8 cellular contexts compared by ENCODE assay signal in the genomic region with DNA sequence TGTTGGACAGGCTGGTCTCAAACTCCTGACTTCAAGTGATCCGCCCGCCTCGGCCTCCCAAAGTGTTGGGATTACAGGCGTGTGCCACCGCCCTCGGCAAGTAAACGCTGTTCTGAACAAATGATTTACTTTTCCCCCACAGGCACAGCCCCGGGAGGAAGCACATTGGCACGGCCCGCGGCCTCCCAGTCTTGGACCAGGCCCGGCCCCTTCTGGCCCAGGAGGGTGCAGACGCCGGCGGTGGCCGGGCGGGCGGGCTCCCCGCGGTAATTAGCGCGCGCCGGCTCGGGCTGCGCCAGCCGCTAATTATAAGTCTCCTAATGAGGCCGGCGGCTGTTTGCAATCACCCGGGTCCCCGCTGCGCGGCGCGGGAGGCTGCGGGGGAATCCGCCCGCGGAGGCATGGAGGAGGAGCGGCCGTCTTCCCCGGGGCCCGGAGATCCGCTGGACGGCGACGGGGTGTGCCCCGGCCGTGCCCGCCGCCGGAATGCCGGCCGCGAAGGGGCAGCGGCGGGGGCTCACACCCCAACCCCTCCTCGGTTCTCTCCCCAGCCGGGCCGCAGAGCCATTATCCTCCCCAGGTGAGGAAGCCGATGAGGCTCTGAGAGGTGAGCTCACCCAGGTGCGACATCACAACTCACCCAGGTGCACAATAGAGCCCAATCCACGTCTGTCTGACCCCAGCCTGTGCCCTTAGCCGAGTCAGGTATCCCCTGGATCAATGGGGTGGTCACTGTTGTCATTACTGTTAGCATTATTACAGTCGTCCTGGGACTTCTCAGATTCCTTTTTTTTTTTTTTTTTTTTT.
DNase-seq lines count a peak whose midpoint lies in the region; ATAC-seq and TF ChIP-seq lines count a peak whose summit lies in the region.

No MANE protein-coding gene starts in this region.

- no peak for TF ChIP-seq CTCF in HFF-Myc (IDR thresholded peaks at IDR 0.05; ENCODE audit: low read depth, low read length, missing control alignments)

- DNase-seq in AG08396 (ENCODE audit: low spot score), result peak; percentile 55
- no peak for DNase-seq in HFF-Myc (ENCODE audit: extremely low read depth, low read depth)
- peak; percentile 10 for DNase-seq in activated naive CD8-positive, alpha-beta T cell treated with anti-CD3 and anti-CD28 coated beads, Interleukin-2, amount 50 U/mL, for 16 hours (ENCODE audit: low read depth, low spot score)
- peak; percentile 50 for DNase-seq in hepatic stellate cell (ENCODE audit: low spot score)
- DNase-seq in retina, result peak; percentile 91

- H3K4me3 ChIP-seq in HFF-Myc (replicated peaks; ENCODE audit: low read depth, low read length), result peak overlapping the region; percentile 27

- ATAC-seq in SK-N-SH treated with all-trans-retinoic acid at 6 μM for 48 hours, result peak; percentile 14; the same call in 2 of the 3 replicates
- ATAC-seq in HG02884 (IDR thresholded peaks at IDR 0.05; ENCODE audit: unreplicated experiment), result no peak
- ATAC-seq in HG03354 (IDR thresholded peaks at IDR 0.05; ENCODE audit: poor library complexity, severe bottlenecking, unreplicated experiment), result no peak

TF ChIP-seq in SK-N-SH treated with all-trans-retinoic acid at 6 μM for 48 hours, 23 proteins besides CTCF, POLR2A, EP300 and RAD21:
- TF ChIP-seq SNAI2 (CRISPR knock-in tag; IDR thresholded peaks at IDR 0.05) (no peak), PPARA (CRISPR knock-in tag; IDR thresholded peaks at IDR 0.05; ENCODE audit: borderline replicate concordance) (no peak), ZC3H10 (CRISPR knock-in tag; IDR thresholded peaks at IDR 0.05) (no peak), TSHZ2 (CRISPR knock-in tag; IDR thresholded peaks at IDR 0.05) (no peak), ZNF565 (CRISPR knock-in tag; conservative IDR thresholded peaks at IDR 0.05; ENCODE audit: low read depth) (no peak), TOX (CRISPR knock-in tag; IDR thresholded peaks at IDR 0.05; ENCODE audit: borderline replicate concordance) (no peak), ZNF70 (CRISPR knock-in tag; IDR thresholded peaks at IDR 0.05) (no peak), RARB (CRISPR knock-in tag; IDR thresholded peaks at IDR 0.05) (no peak), OSR1 (CRISPR knock-in tag; IDR thresholded peaks at IDR 0.05) (no peak), ESRRG (CRISPR knock-in tag; IDR thresholded peaks at IDR 0.05) (no peak)
